Comparison of ENCODE assay signal across 9 cellular contexts in the genomic region with DNA sequence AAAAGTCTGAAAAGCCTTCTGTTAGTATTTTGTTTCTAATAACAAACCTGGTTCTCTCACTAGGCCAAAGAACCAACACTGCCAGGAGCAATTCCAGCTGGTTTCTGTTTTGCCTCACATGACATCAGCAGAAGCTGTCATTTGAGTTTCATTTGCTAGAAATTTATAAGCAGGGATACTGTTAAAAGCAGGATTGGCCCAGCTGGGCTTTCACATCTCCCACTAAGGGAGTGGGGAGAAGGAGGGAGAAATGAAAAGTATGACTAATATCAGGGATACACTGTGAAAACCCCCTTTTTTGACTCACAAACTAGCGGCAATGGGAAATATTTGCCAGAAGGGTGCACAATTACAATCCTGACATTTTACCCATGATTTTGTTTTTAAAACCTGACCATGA. TPM values are rescaled to one million over a fixed set of nuclear protein-coding genes. Genes with fewer than 3 reads are reported as not detected.
DNase-seq lines count a peak whose midpoint lies in the region; ATAC-seq and TF ChIP-seq lines count a peak whose summit lies in the region.
"Had no signal": no experiment of that assay in that cellular context is flagged by ENCODE, and none has a peak within 500 bp of the region (broad histone marks: within the 10 kb centered on the region; RNA-seq: fewer than 3 reads in every experiment).

No MANE protein-coding gene starts in this region.

- H3K9me3 Mint-ChIP-seq in activated naive CD4-positive, alpha-beta T cell treated with anti-CD3 and anti-CD28 coated beads, Interleukin-2, amount 50 U/mL, for 72 hours = no peaks in the 10 kb centered on the region
- H3K9me3 Mint-ChIP-seq in mesothelial cell of epicardium = no peaks in the 10 kb centered on the region
- H3K9me3 Mint-ChIP-seq: CD4-positive, CD25-positive, alpha-beta regulatory T cell had no signal

- H3K27ac Mint-ChIP-seq in activated naive CD4-positive, alpha-beta T cell treated with anti-CD3 and anti-CD28 coated beads, Interleukin-2, amount 50 U/mL, for 72 hours = no peak overlapping the region
- H3K27ac Mint-ChIP-seq in mesothelial cell of epicardium = peak overlapping the region; percentile 97
- H3K27ac Mint-ChIP-seq: CD4-positive, CD25-positive, alpha-beta regulatory T cell had no signal

- peaks cover 67% of the 10 kb centered on the region for H3K4me1 Mint-ChIP-seq in mesothelial cell of epicardium

- DNase-seq in activated naive CD4-positive, alpha-beta T cell treated with anti-CD3 and anti-CD28 coated beads, Interleukin-2, amount 50 U/mL, for 72 hours (ENCODE audit: low spot score in 2 of 2) = no peak
- no peak for DNase-seq in activated naive CD4-positive, alpha-beta T cell treated with Interleukin-2 at 50 U/mL for 16 hours
- DNase-seq in dermis blood vessel endothelial cell = peak; percentile 24
- no peak for DNase-seq in mesothelial cell of epicardium (ENCODE audit: low spot score in 2 of 2, unreplicated experiment in 2 of 2)
- DNase-seq in NCI-H2196 (lab: John Stamatoyannopoulos, UW; ENCODE audit: unreplicated experiment) = no peak
- DNase-seq in stimulated activated CD4-positive, alpha-beta T cell treated with anti-CD3 and anti-CD28 coated beads, Interleukin-1b, Interleukin-23, amount 100 ng/mL, for 48 hours = no peak

- ATAC-seq in activated naive CD4-positive, alpha-beta T cell treated with anti-CD3 and anti-CD28 coated beads, Interleukin-2, amount 50 U/mL, for 72 hours = peak; percentile 22 to 45
- ATAC-seq in GM18873 (IDR thresholded peaks at IDR 0.05; ENCODE audit: low FRiP score, unreplicated experiment) (no peak), GM18867 (IDR thresholded peaks at IDR 0.05; ENCODE audit: unreplicated experiment) (no peak)

- no peaks in the 10 kb centered on the region for H3K36me3 Mint-ChIP-seq in activated naive CD4-positive, alpha-beta T cell treated with anti-CD3 and anti-CD28 coated beads, Interleukin-2, amount 50 U/mL, for 72 hours
- peaks cover 2% of the 10 kb centered on the region for H3K36me3 Mint-ChIP-seq in mesothelial cell of epicardium
- H3K36me3 Mint-ChIP-seq: CD4-positive, CD25-positive, alpha-beta regulatory T cell had no signal

- no peaks in the 10 kb centered on the region for H3K27me3 Mint-ChIP-seq in mesothelial cell of epicardium (ENCODE audit: low read depth)

- H3K4me3 Mint-ChIP-seq in mesothelial cell of epicardium = peak overlapping the region; percentile 56
- H3K4me3 Mint-ChIP-seq: CD4-positive, CD25-positive, alpha-beta regulatory T cell had no signal

- TF ChIP-seq CTCF in mesothelial cell of epicardium (IDR thresholded peaks at IDR 0.05; ENCODE audit: unreplicated experiment) = no peak

RNA-seq across cellular contexts. Expression of a gene that starts 5.3 kb away (rescaled TPM):
- under 1 TPM in 1 of 2 donors, not detected in 1; 0.47 TPM for total RNA-seq in activated naive CD4-positive, alpha-beta T cell treated with anti-CD3 and anti-CD28 coated beads, Interleukin-2, amount 50 U/mL, for 72 hours
- total RNA-seq in dermis blood vessel endothelial cell (8.5 and 24.3 TPM in 2 replicates), mesothelial cell of epicardium (126 to 134 TPM (median 133 TPM) in 3 replicates)
- total RNA-seq: CD4-positive, CD25-positive, alpha-beta regulatory T cell had no signal

Comparison
In these comparisons a context has a peak if more than half of its experiments do, and no peak if none do; other contexts are left out.
1. ATAC-seq: peak in activated naive CD4-positive, alpha-beta T cell treated with anti-CD3 and anti-CD28 coated beads, Interleukin-2, amount 50 U/mL, for 72 hours (2 of 2); none in GM18873 (single experiment) and GM18867 (single experiment).